1 cellular context compared by ENCODE assay signal in the genomic region with DNA sequence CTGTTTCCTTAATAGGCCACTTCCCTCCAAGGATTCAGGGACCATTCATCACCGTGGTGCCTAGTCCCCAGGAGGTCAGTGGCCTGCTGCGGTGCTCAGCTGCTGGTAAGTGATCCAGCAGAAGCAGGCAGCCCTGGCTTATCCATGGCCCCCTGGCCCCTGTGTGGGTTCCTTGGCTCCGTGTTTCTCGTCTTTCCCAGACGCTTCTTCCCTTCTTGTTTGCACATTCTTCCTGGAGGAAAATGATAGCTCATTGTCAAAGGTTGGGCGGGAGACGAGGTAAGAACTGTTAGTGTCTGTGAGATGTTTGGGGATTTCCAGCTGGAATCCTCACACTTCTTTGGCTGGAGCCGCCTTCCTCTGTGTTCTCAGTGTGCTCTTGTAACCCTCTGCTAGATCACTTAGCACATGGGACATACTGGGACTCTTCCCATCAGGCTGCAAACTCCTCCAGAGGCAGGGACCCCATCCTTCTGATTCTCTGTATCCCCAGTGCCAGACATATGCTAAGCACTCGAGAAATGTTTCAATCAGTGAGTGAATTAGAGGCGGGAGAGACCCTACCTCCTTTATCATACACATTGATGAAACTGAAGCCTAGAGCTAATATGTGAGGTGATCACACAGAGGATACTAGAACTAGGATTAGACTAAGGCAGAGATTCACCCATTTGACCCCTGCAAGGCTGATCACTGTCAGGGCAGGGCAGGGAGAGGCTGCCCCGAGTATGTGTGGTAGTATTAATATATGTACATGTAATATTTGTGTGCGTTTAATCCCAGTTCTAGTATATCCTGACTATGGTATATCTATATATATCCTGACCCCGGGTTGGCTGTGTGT.
TF ChIP-seq lines count a peak whose summit lies in the region.

No MANE protein-coding gene starts in this region.

TF ChIP-seq in H1, 55 proteins besides CTCF, POLR2A, EP300 and RAD21 (continued from another document):
- no peak for TF ChIP-seq JUN (IDR thresholded peaks at IDR 0.05; ENCODE audit: low read depth, low read length)
